In genomic region chr12:83142914-83143313, GRCh38 we compare ENCODE assay signal across 8 cellular contexts.
"Had no signal": no experiment of that assay in that cellular context is flagged by ENCODE, and none has a peak within 500 bp of the region (broad histone marks: within the 10 kb centered on the region; RNA-seq: fewer than 3 reads in every experiment).

No MANE protein-coding gene starts in this region.

- H3K9ac ChIP-seq: GM23248 had no signal

- H2AFZ ChIP-seq: GM23248 had no signal

- H3K4me1 ChIP-seq: HAP-1 had no signal

- DNase-seq: GM23248, GOT3, H7, HFFc6 had no signal

- H3K27ac ChIP-seq: GM23248, HL-60 had no signal

- H3K36me3 ChIP-seq: HAP-1 had no signal

- ATAC-seq: HCT116, HepG2 had no signal

- H3K4me3 ChIP-seq: GM23248, HAP-1 had no signal
